Comparison of ENCODE assay signal across 13 cellular contexts in genomic region chr1:87685366-87686136, GRCh38.
DNase-seq lines count a peak whose midpoint lies in the region; ATAC-seq and TF ChIP-seq lines count a peak whose summit lies in the region.
"Had no signal": no experiment of that assay in that cellular context is flagged by ENCODE, and none has a peak within 500 bp of the region (broad histone marks: within the 10 kb centered on the region; RNA-seq: fewer than 3 reads in every experiment).

No MANE protein-coding gene starts in this region.

- H4K8ac ChIP-seq in mesenchymal stem cell (ENCODE audit: low read length) = no peak overlapping the region

- H3K9me3 ChIP-seq in mesenchymal stem cell (ENCODE audit: control insufficient read depth, low read length) (no peaks in the 10 kb centered on the region), thoracic aorta (no peaks in the 10 kb centered on the region)
- H3K9me3 ChIP-seq: Caco-2 had no signal

- peak overlapping the region in 1 of 2 experiments; percentile 38 for H2BK12ac ChIP-seq in mesenchymal stem cell (ENCODE audit: low read length in 2 of 2)

- no peak overlapping the region for H3K14ac ChIP-seq in mesenchymal stem cell (ENCODE audit: low read length in 2 of 2)

- no peak for ATAC-seq in thoracic aorta (ENCODE audit: insufficient number of reproducible peaks, low FRiP score, low read depth)
- ATAC-seq: stimulated activated memory B cell treated with anti-CD40 and anti-IgM and Interleukin-4, amounts not matched to agents 10 μg/mL and 1 μg/mL and 100 μg/mL, for 72 hours had no signal

- H3K27ac ChIP-seq in mesenchymal stem cell (ENCODE audit: low read length, poor library complexity, severe bottlenecking) = no peak overlapping the region
- H3K27ac ChIP-seq in thoracic aorta = no peak overlapping the region

- H3K36me3 ChIP-seq in mesenchymal stem cell (ENCODE audit: control insufficient read depth in 1 of 2, insufficient read depth in 2 of 2, low read depth in 1 of 2, low read length in 2 of 2) (no peaks in the 10 kb centered on the region), thoracic aorta (no peaks in the 10 kb centered on the region)

- no peak overlapping the region for H3K23ac ChIP-seq in mesenchymal stem cell (ENCODE audit: low read length in 2 of 2)

- H2AFZ ChIP-seq in mesenchymal stem cell (ENCODE audit: low read depth, low read length) = no peak overlapping the region

- WGBS in mesenchymal stem cell = 69% methylated on average over 13 of the region's 16 CpGs

- H3K4me2 ChIP-seq in mesenchymal stem cell (ENCODE audit: low read length, poor library complexity, severe bottlenecking) = no peak overlapping the region

- peak overlapping the region; percentile 86 for H3K9ac ChIP-seq in mesenchymal stem cell (ENCODE audit: low read length)

- H3K4me3 ChIP-seq in cardiac fibroblast (replicated peaks in 1 of 2; ENCODE audit: low read depth in 2 of 2, low read length in 2 of 2) = no peak overlapping the region
- no peak overlapping the region for H3K4me3 ChIP-seq in mesenchymal stem cell (ENCODE audit: insufficient read depth in 1 of 2, low read depth in 1 of 2, low read length in 2 of 2)
- H3K4me3 ChIP-seq in thoracic aorta = peak overlapping the region; percentile 70

- CTCF ChIA-PET in GM10248 (lab: Yijun Ruan, JAX) = interaction anchor here (1.4 kb wide), 1 partner anchor 8 kb away, joined by 3 read pairs; no protein-coding TSS in a partner anchor

- TF ChIP-seq CTCF in cardiac fibroblast (IDR thresholded peaks at IDR 0.05; ENCODE audit: low read depth, low read length) = no peak
- no peak for TF ChIP-seq CTCF in thoracic aorta (IDR thresholded peaks at IDR 0.05)
- TF ChIP-seq CTCF in GM10248 (IDR thresholded peaks at IDR 0.05; ENCODE audit: control extremely low read depth, extremely low read depth, low read depth, missing control alignments) = no peak

- H4K91ac ChIP-seq in mesenchymal stem cell (ENCODE audit: low read length) = no peak overlapping the region

- no peak overlapping the region for H2AK5ac ChIP-seq in mesenchymal stem cell (ENCODE audit: low read length, severe bottlenecking)

- peaks cover 1% of the 10 kb centered on the region for H3K4me1 ChIP-seq in mesenchymal stem cell (ENCODE audit: control insufficient read depth, insufficient read depth, low read depth, low read length)
- peaks cover 6 to 8% of the 10 kb centered on the region in 2 donors for H3K4me1 ChIP-seq in thoracic aorta (ENCODE audit: control insufficient read depth in 1 of 2, low read depth in 2 of 2)

- peak; percentile 21 for DNase-seq in NCI-H510A (lab: John Stamatoyannopoulos, UW)
- DNase-seq in cardiac fibroblast (ENCODE audit: low read depth in 2 of 2) = peak; percentile 19 to 36
- peak; percentile 37 for DNase-seq in mesenchymal stem cell
- DNase-seq in thoracic aorta (ENCODE audit: low spot score) = no peak
- DNase-seq in putamen (ENCODE audit: low spot score) = no peak
- no peak for DNase-seq in head of caudate nucleus
- no peak for DNase-seq in GM10248 (ENCODE audit: extremely low spot score)
- DNase-seq: activated CD4-positive, alpha-beta T cell treated with anti-CD3 and anti-CD28 coated beads for 48 hours; Caco-2; NCI-H146; stimulated activated CD4-positive, alpha-beta T cell treated with anti-CD3 and anti-CD28 coated beads, Interleukin-2, amount 100 ng/mL, for 24 hours; SW 1271 had no signal

- intact Hi-C loops in head of caudate nucleus (cut with DNase I) = no loop called here

- peak overlapping the region in 1 of 2 experiments; percentile 26 for H3K4ac ChIP-seq in mesenchymal stem cell (ENCODE audit: low read depth in 1 of 2, low read length in 2 of 2)

- no peak overlapping the region for H2BK5ac ChIP-seq in mesenchymal stem cell (ENCODE audit: low read depth, low read length, poor library complexity, severe bottlenecking)

- POLR2A ChIA-PET in GM10248 (lab: Yijun Ruan, JAX) = no interaction called here

- H2BK15ac ChIP-seq in mesenchymal stem cell (ENCODE audit: low read depth, poor library complexity, severe bottlenecking) = no peak overlapping the region

- no peaks in the 10 kb centered on the region for H3K79me1 ChIP-seq in mesenchymal stem cell (replicated peaks; ENCODE audit: low read length, poor library complexity, severe bottlenecking)

- H2BK120ac ChIP-seq in mesenchymal stem cell (ENCODE audit: low read depth, low read length) = peak overlapping the region; percentile 34

- H3K27me3 ChIP-seq in mesenchymal stem cell (ENCODE audit: control insufficient read depth in 1 of 2, insufficient read depth in 1 of 2, low read length in 2 of 2) (no peaks in the 10 kb centered on the region), thoracic aorta (replicated peaks; ENCODE audit: insufficient read depth) (no peaks in the 10 kb centered on the region)

- H3K18ac ChIP-seq in mesenchymal stem cell (ENCODE audit: low read depth in 1 of 2, low read length in 2 of 2) = peak overlapping the region in 1 of 2 experiments; percentile 58

Comparison
In these comparisons a context has a peak if more than half of its experiments do, and no peak if none do; other contexts are left out.
1. DNase-seq: peak in NCI-H510A (single experiment), cardiac fibroblast (2 of 2) and mesenchymal stem cell (single experiment); none in thoracic aorta (single experiment), putamen (single experiment), head of caudate nucleus (0 of 42) and GM10248 (single experiment).